Comparison of ENCODE assay signal across 1 cellular context in genomic region chr7:108569381-108570145, GRCh38.
TF ChIP-seq lines count a peak whose summit lies in the region.

Gene DNAJB9 (plus strand): TSS chr7:108569874. CDS start chr7:108571727, 1,853 bp downstream.
Gene THAP5 (minus strand): TSS chr7:108569706. CDS start chr7:108569569, 137 bp downstream.

TF ChIP-seq in K562, 482 proteins besides CTCF, POLR2A, EP300 and RAD21 (continued from another document and continues in another):
- TF ChIP-seq GMEB1 (CRISPR knock-in tag; IDR thresholded peaks at IDR 0.05) (peak; percentile 69), IRF9 (tag; IDR thresholded peaks at IDR 0.05) (no peak), TSC22D4 (tag; IDR thresholded peaks at IDR 0.05) (no peak), JUNB (CRISPR knock-in tag; conservative IDR thresholded peaks at IDR 0.05) (no peak), RFX5 (IDR thresholded peaks at IDR 0.05; ENCODE audit: low read depth, low read length) (0 out of 2 replicates have a peak, but pooled peaks have one; percentile 28), POLR2AphosphoS2 (IDR thresholded peaks at IDR 0.05; ENCODE audit: low read length) (peak; percentile 86; the same call in 1 of the 2 replicates), ZNF639 (CRISPR knock-in tag; conservative IDR thresholded peaks at IDR 0.05 in 1 of 2, IDR thresholded peaks at IDR 0.05 in 1 of 2) (0 out of 4 replicates have a peak, but pooled peaks of 1 of the 2 experiments have one; percentile 47), SOX6 (IDR thresholded peaks at IDR 0.05) (peak; percentile 90), POLR2H (tag; IDR thresholded peaks at IDR 0.05; ENCODE audit: low read depth) (peak; percentile 96), PTBP1 (IDR thresholded peaks at IDR 0.05; ENCODE audit: low read depth, low read length) (no peak), CREB5 (CRISPR knock-in tag; IDR thresholded peaks at IDR 0.05) (peak; percentile 12; the same call in 1 of the 2 replicates), MAFK (IDR thresholded peaks at IDR 0.05; ENCODE audit: low read length) (peak; percentile 60), KHSRP (IDR thresholded peaks at IDR 0.05) (no peak), USF1 (CRISPR knock-in tag; IDR thresholded peaks at IDR 0.05) (peak; percentile 100), SMARCA5 (IDR thresholded peaks at IDR 0.05) (no peak), CHD4 (IDR thresholded peaks at IDR 0.05; ENCODE audit: insufficient read depth, insufficient replicate concordance, low read depth, low read length, poor library complexity, severe bottlenecking) (no peak), KDM5B (IDR thresholded peaks at IDR 0.05; ENCODE audit: insufficient replicate concordance, low read depth, low read length) (peak; percentile 87), MCM2 (IDR thresholded peaks at IDR 0.05; ENCODE audit: low read depth) (no peak), HDAC3 (IDR thresholded peaks at IDR 0.05; ENCODE audit: borderline replicate concordance, partially characterized antibody) (no peak), MGA (IDR thresholded peaks at IDR 0.05) (peak; percentile 100), CTCFL (IDR thresholded peaks at IDR 0.05; ENCODE audit: borderline replicate concordance, insufficient read depth, low read depth, low read length, poor library complexity, severe bottlenecking) (no peak), IRF2 (CRISPR knock-in tag; IDR thresholded peaks at IDR 0.05) (no peak), TARDBP (IDR thresholded peaks at IDR 0.05) (peak; percentile 31; the same call in 1 of the 2 replicates), JUN (IDR thresholded peaks at IDR 0.05; ENCODE audit: borderline replicate concordance, low read depth, low read length) (peak; percentile 96; the same call in 1 of the 2 replicates), JUN (CRISPR knock-in tag; IDR thresholded peaks at IDR 0.05; ENCODE audit: borderline replicate concordance) (0 out of 2 replicates have a peak, but pooled peaks have one; percentile 13), RB1 (IDR thresholded peaks at IDR 0.05; ENCODE audit: low read depth) (peak; percentile 54), MITF (IDR thresholded peaks at IDR 0.05) (peak; percentile 52; the same call in 1 of the 2 replicates), ZNF695 (CRISPR knock-in tag; IDR thresholded peaks at IDR 0.05) (no peak), POLR2G (IDR thresholded peaks at IDR 0.05; ENCODE audit: low read depth, low read length) (peak; percentile 100), ZNF253 (CRISPR knock-in tag; conservative IDR thresholded peaks at IDR 0.05) (no peak), ARID2 (IDR thresholded peaks at IDR 0.05) (no peak; the same call in 1 of the 2 replicates), ERF (CRISPR knock-in tag; IDR thresholded peaks at IDR 0.05) (0 out of 2 replicates have a peak, but pooled peaks have one; percentile 24), ZNF512 (tag; IDR thresholded peaks at IDR 0.05) (no peak)
